In the genomic region with DNA sequence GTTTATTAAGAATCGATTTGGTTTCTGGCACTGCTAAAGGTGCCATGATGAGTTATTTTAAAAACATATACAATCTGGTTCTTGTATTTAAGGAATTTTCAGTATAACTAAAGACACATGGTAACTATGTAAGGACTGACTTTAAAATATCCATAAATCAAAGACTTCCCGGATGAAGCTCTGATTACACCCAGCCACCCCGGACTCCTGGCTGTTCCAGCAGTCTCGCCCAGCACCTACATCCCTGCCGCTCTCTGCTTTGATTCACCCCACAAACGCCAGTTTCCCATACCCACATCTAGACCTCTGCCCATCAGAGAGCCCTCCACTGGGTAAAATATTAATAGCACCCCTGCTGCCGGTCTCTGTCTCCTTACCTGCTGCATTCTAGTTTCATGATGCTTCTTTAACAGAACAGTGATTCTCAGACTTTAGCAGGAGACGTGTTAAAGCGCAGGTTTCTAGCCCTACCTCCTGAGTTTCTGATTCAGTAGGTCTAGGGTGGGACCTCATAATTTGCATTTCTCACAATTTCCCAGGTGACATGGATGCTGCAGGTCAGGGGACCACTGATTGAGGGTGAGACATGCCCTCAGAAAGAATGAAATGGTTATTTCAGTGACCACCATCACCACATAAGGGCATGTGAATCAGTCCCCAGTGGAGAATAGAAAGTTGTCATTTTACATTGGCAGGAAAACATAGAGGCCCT, we compare ENCODE assay signal across 19 cellular contexts.
DNase-seq lines count a peak whose midpoint lies in the region; ATAC-seq, FAIRE-seq and TF ChIP-seq lines count a peak whose summit lies in the region.
"Had no signal": no experiment of that assay in that cellular context is flagged by ENCODE, and none has a peak within 500 bp of the region (broad histone marks: within the 10 kb centered on the region; RNA-seq: fewer than 3 reads in every experiment).

No MANE protein-coding gene starts in this region.

- no peak for FAIRE-seq in pancreas (lab: Jason Lieb, UNC)
- FAIRE-seq: endothelial cell of umbilical vein, islet of Langerhans, urothelium cell line had no signal

- H3K4me1 ChIP-seq in pancreas = no peaks in the 10 kb centered on the region

- peak; percentile 87 for ATAC-seq in GM18499 (IDR thresholded peaks at IDR 0.05; ENCODE audit: insufficient read depth, unreplicated experiment)
- ATAC-seq in GM21423 (IDR thresholded peaks at IDR 0.05; ENCODE audit: unreplicated experiment) = peak; percentile 67
- peak; percentile 69 for ATAC-seq in HG02943 (IDR thresholded peaks at IDR 0.05; ENCODE audit: low read depth, unreplicated experiment)
- ATAC-seq in pancreas = no peak
- ATAC-seq in GM18519 (IDR thresholded peaks at IDR 0.05; ENCODE audit: low FRiP score, unreplicated experiment) = no peak
- ATAC-seq in esophagus mucosa = no peak
- ATAC-seq: stimulated activated naive B cell treated with anti-CD40 and anti-IgM and Interleukin-4, amounts not matched to agents 10 μg/mL and 1 μg/mL and 100 μg/mL, for 72 hours had no signal

- no peaks in the 10 kb centered on the region for H3K9me3 ChIP-seq in SK-N-MC (ENCODE audit: low read depth, low read length)
- no peaks in the 10 kb centered on the region for H3K9me3 ChIP-seq in pancreas

- no peaks in the 10 kb centered on the region for H3K27me3 ChIP-seq in pancreas

- H3K36me3 ChIP-seq in SK-N-MC (ENCODE audit: insufficient read depth, low read length) (no peaks in the 10 kb centered on the region), pancreas (no peaks in the 10 kb centered on the region)

- TF ChIP-seq CTCF in pancreas (IDR thresholded peaks at IDR 0.05) (no peak), foreskin fibroblast (IDR thresholded peaks at IDR 0.05; ENCODE audit: low read depth, low read length) (no peak)

- DNase-seq in SK-N-MC (ENCODE audit: low read depth, low spot score) (no peak), pancreas (no peak), foreskin fibroblast (no peak)
- DNase-seq: ACHN; amygdala; CD4-positive, alpha-beta memory T cell; mesenchymal stem cell; MV-4-11; stimulated activated naive B cell treated with anti-CD40 and anti-IgM and Interleukin-4, amounts not matched to agents 10 μg/mL and 1 μg/mL and 100 μg/mL, for 72 hours; T-helper 9 cell had no signal

- no peak overlapping the region for H3K4me3 ChIP-seq in SK-N-MC
- no peak overlapping the region for H3K4me3 ChIP-seq in pancreas
- H3K4me3 ChIP-seq in foreskin fibroblast (ENCODE audit: low read depth in 1 of 2, low read length in 2 of 2) = no peak overlapping the region

- intact Hi-C loops in pancreas (cut with DNase I) = no loop called here

- WGBS in pancreas, 2 donors = 85 to 86% methylated on average over 9 of the region's 9 CpGs

- H3K27ac ChIP-seq in SK-N-MC = peak overlapping the region; percentile 100
- H3K27ac ChIP-seq in pancreas = no peak overlapping the region
- H3K27ac ChIP-seq: RWPE1 had no signal

- H3K9ac ChIP-seq in SK-N-MC (ENCODE audit: insufficient read length) = no peak overlapping the region

Comparison
In these comparisons a context has a peak if more than half of its experiments do, and no peak if none do; other contexts are left out.
1. ATAC-seq: peak in GM18499 (single experiment), GM21423 (single experiment) and HG02943 (single experiment); none in pancreas (0 of 4), GM18519 (single experiment) and esophagus mucosa (single experiment).